In genomic region chr3:149516920-149517319, GRCh38 we compare ENCODE assay signal across 4 cellular contexts. TPM values are rescaled to one million over a fixed set of nuclear protein-coding genes. Genes with fewer than 3 reads are reported as not detected.
"Had no signal": no experiment of that assay in that cellular context is flagged by ENCODE, and none has a peak within 500 bp of the region (broad histone marks: within the 10 kb centered on the region; RNA-seq: fewer than 3 reads in every experiment).

No MANE protein-coding gene starts in this region.

- ATAC-seq: GM12878 had no signal

- DNase-seq: GDM1, GF-D8 had no signal

- H3K4me3 ChIP-seq: GM12878 had no signal

RNA-seq across cellular contexts. Expression of gene TM4SF4, which starts 42.4 kb away (rescaled TPM):
- total RNA-seq: G401 had no signal
